8 cellular contexts compared by ENCODE assay signal in genomic region chr2:195657634-195658540, GRCh38. TPM values are rescaled to one million over a fixed set of nuclear protein-coding genes. Genes with fewer than 3 reads are reported as not detected.
DNase-seq lines count a peak whose midpoint lies in the region; ATAC-seq and TF ChIP-seq lines count a peak whose summit lies in the region.

No MANE protein-coding gene starts in this region.

- H3K27me3 Mint-ChIP-seq in chondrocyte (ENCODE audit: low read depth) = no peaks in the 10 kb centered on the region

- intact Hi-C loops in left colon (cut with DNase I, micrococcal nuclease) = no loop called here

- DNase-seq in NCI-H1417 (lab: John Stamatoyannopoulos, UW) = peak; percentile 20 to 72 (median 68)
- no peak for DNase-seq in NCI-H1417 treated with DMSO at 0.1 percent for 48 hours (lab: John Stamatoyannopoulos, UW)
- peak; percentile 14 for DNase-seq in NCI-H2196 treated with DMSO at 0.1 percent for 48 hours (lab: John Stamatoyannopoulos, UW; ENCODE audit: unreplicated experiment)
- DNase-seq in activated CD4-positive, alpha-beta T cell treated with anti-CD3 and anti-CD28 coated beads for 1 hour = peak; percentile 26
- no peak for DNase-seq in chondrocyte (ENCODE audit: low spot score)
- peak; percentile 78 to 79 for DNase-seq in left colon
- DNase-seq in stimulated activated CD4-positive, alpha-beta T cell treated with anti-CD3 and anti-CD28 coated beads, Interleukin-1b, Interleukin-23, amount 100 ng/mL, for 48 hours = peak; percentile 80

- H3K36me3 Mint-ChIP-seq in chondrocyte (ENCODE audit: low read depth) = no peaks in the 10 kb centered on the region

- ATAC-seq in HG02938 (IDR thresholded peaks at IDR 0.05; ENCODE audit: unreplicated experiment) = peak; percentile 30
- ATAC-seq in left colon = peak; percentile 45

- peak overlapping the region; percentile 90 for H3K4me3 Mint-ChIP-seq in chondrocyte (ENCODE audit: unreplicated experiment)

- no peak for TF ChIP-seq CTCF in chondrocyte (IDR thresholded peaks at IDR 0.05)

- peak overlapping the region; percentile 96 for H3K27ac Mint-ChIP-seq in chondrocyte (ENCODE audit: unreplicated experiment)

- no peaks in the 10 kb centered on the region for H3K9me3 Mint-ChIP-seq in chondrocyte (ENCODE audit: low read depth)

- peaks cover 49% of the 10 kb centered on the region for H3K4me1 Mint-ChIP-seq in chondrocyte (ENCODE audit: low read depth)

RNA-seq across cellular contexts. Expression of gene SLC39A10, which starts 0.9 kb away (rescaled TPM):
- total RNA-seq in chondrocyte = 19.8 to 39.6 TPM (median 24.0 TPM) in 3 replicates
- 10 to 100 TPM; 14.9 to 19.7 TPM for total RNA-seq in left colon

Comparison
In these comparisons a context has a peak if more than half of its experiments do, and no peak if none do; other contexts are left out.
1. DNase-seq: peak in NCI-H1417 (3 of 3), NCI-H2196 treated with DMSO at 0.1 percent for 48 hours (single experiment), activated CD4-positive, alpha-beta T cell treated with anti-CD3 and anti-CD28 coated beads for 1 hour (single experiment), left colon (2 of 2) and stimulated activated CD4-positive, alpha-beta T cell treated with anti-CD3 and anti-CD28 coated beads, Interleukin-1b, Interleukin-23, amount 100 ng/mL, for 48 hours (single experiment); none in NCI-H1417 treated with DMSO at 0.1 percent for 48 hours (single experiment) and chondrocyte (single experiment).